In the genomic region with DNA sequence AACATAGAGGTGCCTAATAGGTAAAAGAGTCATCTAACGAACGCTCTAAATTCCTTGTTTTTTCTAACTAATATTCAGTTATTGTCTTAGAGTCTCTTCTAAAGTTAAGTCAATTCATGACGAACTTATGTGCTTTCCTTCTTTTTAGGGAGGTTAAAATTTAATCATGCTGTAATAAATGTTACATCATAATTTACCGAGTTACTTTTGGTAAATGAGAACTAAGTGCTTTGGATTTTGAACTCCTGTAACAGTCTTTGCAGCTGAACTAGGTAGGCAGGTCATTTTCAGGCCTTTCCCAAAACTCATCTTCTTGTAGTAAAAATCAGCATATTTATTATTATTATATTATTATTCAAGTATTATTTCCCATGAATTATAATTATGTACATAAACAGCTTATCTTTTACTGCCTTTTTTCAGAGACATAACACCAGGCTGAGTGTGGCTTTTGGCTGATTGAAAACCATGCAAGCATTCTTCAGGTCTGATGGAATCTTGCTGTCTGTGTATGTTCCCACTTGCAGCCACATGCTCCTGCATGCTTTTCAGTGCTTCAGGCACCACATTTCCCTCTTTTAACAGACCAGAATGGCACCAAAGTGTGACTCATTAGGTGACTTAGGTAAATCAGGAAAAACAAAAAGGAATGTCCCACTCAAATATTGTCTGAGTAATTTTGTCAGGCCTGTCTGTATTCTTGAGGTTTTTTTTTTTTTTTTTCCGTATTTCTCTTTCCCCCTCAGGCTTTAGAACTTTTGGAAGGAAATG, we compare ENCODE assay signal across 15 cellular contexts.
A peak's percentile ranks its signal among the peaks of the same experiment; 100 is the strongest.
DNase-seq lines count a peak whose midpoint lies in the region; ATAC-seq and TF ChIP-seq lines count a peak whose summit lies in the region.
"Had no signal": no experiment of that assay in that cellular context is flagged by ENCODE, and none has a peak within 500 bp of the region (broad histone marks: within the 10 kb centered on the region; RNA-seq: fewer than 3 reads in every experiment).

No MANE protein-coding gene starts in this region.

- WGBS in smooth muscle cell (ENCODE audit: low lambda C conversion rate), result 57% methylated on average over 5 of the region's 5 CpGs

- no peaks in the 10 kb centered on the region for H3K36me3 Mint-ChIP-seq in activated naive CD4-positive, alpha-beta T cell treated with anti-CD3 and anti-CD28 coated beads, Interleukin-2, amount 10 ng/mL, durations not matched to agents 7 days and 5 days
- H3K36me3 Mint-ChIP-seq in activated CD8-positive, alpha-beta T cell treated with anti-CD3 and anti-CD28 coated beads, Interleukin-2, amount 10 ng/mL, durations not matched to agents 7 days and 5 days (ENCODE audit: low read depth), result no peaks in the 10 kb centered on the region
- H3K36me3 Mint-ChIP-seq: CD4-positive, alpha-beta memory T cell had no signal

- no peak for TF ChIP-seq RAD21 in HCT116 (IDR thresholded peaks at IDR 0.05; ENCODE audit: low read depth)

- no peak for DNase-seq in HCT116 (ENCODE audit: low read depth, low spot score)
- DNase-seq in adipocyte (ENCODE audit: low read depth), result peak; percentile 41
- peak; percentile 85 for DNase-seq in iris pigment epithelial cell (ENCODE audit: low read depth)
- no peak for DNase-seq in smooth muscle cell (lab: John Stamatoyannopoulos, UW; ENCODE audit: unreplicated experiment)
- DNase-seq in left cardiac atrium, result no peak
- no peak for DNase-seq in activated naive CD4-positive, alpha-beta T cell treated with anti-CD3 and anti-CD28 coated beads, Interleukin-2, amount 10 ng/mL, durations not matched to agents 7 days and 5 days
- DNase-seq in activated CD8-positive, alpha-beta T cell treated with anti-CD3 and anti-CD28 coated beads, Interleukin-2, amount 10 ng/mL, durations not matched to agents 7 days and 5 days, result no peak
- no peak for DNase-seq in DMS 273 treated with DMSO at 0.1 percent for 48 hours (lab: John Stamatoyannopoulos, UW)
- DNase-seq: activated naive CD8-positive, alpha-beta T cell treated with anti-CD3 and anti-CD28 coated beads, Interleukin-2, amount 50 U/mL, for 24 hours; CD4-positive, alpha-beta memory T cell; effector memory CD4-positive, alpha-beta T cell; nephron progenitor cell; stimulated activated CD4-positive, alpha-beta T cell treated with anti-CD3 and anti-CD28 coated beads, Interleukin-12 subunit alpha, Interleukin-12 subunit beta, amount 100 ng/mL, for 4 hours had no signal

- peaks cover 3% of the 10 kb centered on the region for H3K27me3 Mint-ChIP-seq in activated naive CD4-positive, alpha-beta T cell treated with anti-CD3 and anti-CD28 coated beads, Interleukin-2, amount 10 ng/mL, durations not matched to agents 7 days and 5 days
- peaks cover 2% of the 10 kb centered on the region for H3K27me3 Mint-ChIP-seq in activated CD8-positive, alpha-beta T cell treated with anti-CD3 and anti-CD28 coated beads, Interleukin-2, amount 10 ng/mL, durations not matched to agents 7 days and 5 days (ENCODE audit: low read depth)
- H3K27me3 Mint-ChIP-seq: activated naive CD8-positive, alpha-beta T cell treated with anti-CD3 and anti-CD28 coated beads, Interleukin-2, amount 50 U/mL, for 24 hours had no signal

- H3K9ac ChIP-seq in HCT116 (ENCODE audit: low read length) (no peak overlapping the region), adipocyte (ENCODE audit: low read length) (no peak overlapping the region), smooth muscle cell (ENCODE audit: low read depth) (peak overlapping the region; percentile 78)

- POLR2A ChIA-PET in HCT116 (lab: Charles Lee), result no interaction called here
- POLR2A ChIA-PET in activated CD8-positive, alpha-beta T cell treated with anti-CD3 and anti-CD28 coated beads, Interleukin-2, amount 10 ng/mL, durations not matched to agents 7 days and 5 days (lab: Charles Lee), result no interaction called here

- peak; percentile 46 for ATAC-seq in HCT116
- ATAC-seq in left cardiac atrium, result no peak
- ATAC-seq in activated CD8-positive, alpha-beta T cell treated with anti-CD3 and anti-CD28 coated beads, Interleukin-2, amount 10 ng/mL, durations not matched to agents 7 days and 5 days, result no peak
- ATAC-seq: activated naive CD8-positive, alpha-beta T cell treated with anti-CD3 and anti-CD28 coated beads, Interleukin-2, amount 50 U/mL, for 24 hours had no signal

- H3K4me3 ChIP-seq in HCT116 (replicated peaks in 1 of 2; ENCODE audit: low read depth in 1 of 2, low read length in 2 of 2), result no peak overlapping the region
- no peak overlapping the region for H3K4me3 ChIP-seq in adipocyte (ENCODE audit: low read length)
- H3K4me3 ChIP-seq in smooth muscle cell, result no peak overlapping the region
- H3K4me3 ChIP-seq: HAP-1 had no signal

- no peaks in the 10 kb centered on the region for H3K79me2 ChIP-seq in HCT116 (ENCODE audit: insufficient read depth, low read length)
- H3K79me2 ChIP-seq in smooth muscle cell (ENCODE audit: low read depth), result no peaks in the 10 kb centered on the region

- H3K9me3 ChIP-seq in HCT116 (ENCODE audit: control insufficient read depth in 1 of 2, insufficient read depth in 1 of 2, low read depth in 1 of 2, low read length in 2 of 2), result no peaks in the 10 kb centered on the region
- no peaks in the 10 kb centered on the region for H3K9me3 ChIP-seq in adipocyte (ENCODE audit: control insufficient read depth, low read length)
- no peaks in the 10 kb centered on the region for H3K9me3 ChIP-seq in smooth muscle cell (replicated peaks; ENCODE audit: low read depth)

- BruUV-seq in HCT116 (replicated peaks; lab: Mats Ljungman, UMichigan), result no TSS peak

- CTCF ChIA-PET in HCT116 (lab: Charles Lee), result no interaction called here
- CTCF ChIA-PET in activated naive CD4-positive, alpha-beta T cell treated with anti-CD3 and anti-CD28 coated beads, Interleukin-2, amount 10 ng/mL, durations not matched to agents 7 days and 5 days (lab: Charles Lee), result no interaction called here
- CTCF ChIA-PET in activated CD8-positive, alpha-beta T cell treated with anti-CD3 and anti-CD28 coated beads, Interleukin-2, amount 10 ng/mL, durations not matched to agents 7 days and 5 days (lab: Charles Lee), result interaction anchor here (0.8 kb wide), 1 partner anchor 20 kb away, joined by 3 read pairs; no protein-coding TSS in a partner anchor

- intact Hi-C loops in HCT116 (cut with micrococcal nuclease) (no loop called here), left cardiac atrium (cut with DNase I) (no loop called here)

- TF ChIP-seq CTCF in HCT116 (IDR thresholded peaks at IDR 0.05 in 2 of 3, conservative IDR thresholded peaks at IDR 0.05 in 1 of 3; ENCODE audit: borderline replicate concordance in 1 of 3, insufficient read depth in 1 of 3, low read depth in 2 of 3, low read length in 2 of 3), result no peak
- TF ChIP-seq CTCF in smooth muscle cell (IDR thresholded peaks at IDR 0.05; ENCODE audit: borderline replicate concordance, insufficient read depth, poor library complexity, severe bottlenecking), result no peak

- H3K36me3 ChIP-seq in HCT116 (ENCODE audit: control insufficient read depth in 1 of 2, insufficient read depth in 2 of 2, low read length in 2 of 2) (no peaks in the 10 kb centered on the region), adipocyte (ENCODE audit: control insufficient read depth, insufficient read depth, low read length, severe bottlenecking) (no peaks in the 10 kb centered on the region), smooth muscle cell (ENCODE audit: low read depth) (no peaks in the 10 kb centered on the region)
- H3K36me3 ChIP-seq: HAP-1 had no signal

- no peaks in the 10 kb centered on the region for H3K9me2 ChIP-seq in HCT116 (ENCODE audit: insufficient read depth)

- no peaks in the 10 kb centered on the region for H4K20me1 ChIP-seq in HCT116 (ENCODE audit: insufficient read depth)
- H4K20me1 ChIP-seq in smooth muscle cell (ENCODE audit: low read depth), result no peaks in the 10 kb centered on the region

- H2AFZ ChIP-seq in HCT116 (ENCODE audit: low read depth, low read length, poor library complexity, severe bottlenecking) (peak overlapping the region; percentile 59), smooth muscle cell (ENCODE audit: low read depth) (no peak overlapping the region)

- H3K4me1 ChIP-seq in HCT116 (ENCODE audit: control insufficient read depth in 1 of 2, insufficient read depth in 2 of 2, low read length in 2 of 2) (peaks cover 0 to 13% of the 10 kb centered on the region in 2 experiments; a peak in 2 of 4 replicates), adipocyte (ENCODE audit: control insufficient read depth, insufficient read depth, low read length) (peaks cover 11% of the 10 kb centered on the region), smooth muscle cell (ENCODE audit: low read depth) (peaks cover 5% of the 10 kb centered on the region)

- no peak overlapping the region for H3K27ac ChIP-seq in HCT116 (ENCODE audit: low read depth, low read length)
- H3K27ac ChIP-seq in smooth muscle cell (ENCODE audit: low read depth), result peak overlapping the region; percentile 85

- no peak for TF ChIP-seq POLR2A in HCT116 (IDR thresholded peaks at IDR 0.05; ENCODE audit: borderline replicate concordance, extremely low read depth, insufficient read depth, insufficient read length)

- no peaks in the 10 kb centered on the region for H3K27me3 ChIP-seq in HCT116 (ENCODE audit: insufficient read depth, low read length)
- no peaks in the 10 kb centered on the region for H3K27me3 ChIP-seq in adipocyte (replicated peaks; ENCODE audit: control insufficient read depth, insufficient read depth, low read length)
- no peaks in the 10 kb centered on the region for H3K27me3 ChIP-seq in smooth muscle cell (ENCODE audit: low read depth)

- peaks cover 6% of the 10 kb centered on the region for H3K4me1 Mint-ChIP-seq in activated naive CD4-positive, alpha-beta T cell treated with anti-CD3 and anti-CD28 coated beads, Interleukin-2, amount 10 ng/mL, durations not matched to agents 7 days and 5 days
- H3K4me1 Mint-ChIP-seq in activated CD8-positive, alpha-beta T cell treated with anti-CD3 and anti-CD28 coated beads, Interleukin-2, amount 10 ng/mL, durations not matched to agents 7 days and 5 days (ENCODE audit: low read depth), result peaks cover 5% of the 10 kb centered on the region
- H3K4me1 Mint-ChIP-seq: activated naive CD8-positive, alpha-beta T cell treated with anti-CD3 and anti-CD28 coated beads, Interleukin-2, amount 50 U/mL, for 24 hours; nephron progenitor cell had no signal

- no peaks in the 10 kb centered on the region for H3K9me3 Mint-ChIP-seq in activated naive CD4-positive, alpha-beta T cell treated with anti-CD3 and anti-CD28 coated beads, Interleukin-2, amount 10 ng/mL, durations not matched to agents 7 days and 5 days
- no peaks in the 10 kb centered on the region for H3K9me3 Mint-ChIP-seq in activated CD8-positive, alpha-beta T cell treated with anti-CD3 and anti-CD28 coated beads, Interleukin-2, amount 10 ng/mL, durations not matched to agents 7 days and 5 days (ENCODE audit: insufficient read depth)
- H3K9me3 Mint-ChIP-seq: activated naive CD8-positive, alpha-beta T cell treated with anti-CD3 and anti-CD28 coated beads, Interleukin-2, amount 50 U/mL, for 24 hours; T-helper 2 cell treated with Interferon-gamma antibody and Interleukin-4, amounts not matched to agents 5 μg/mL and 100 μg/mL, for 36 hours had no signal

- H3K4me2 ChIP-seq in HCT116 (ENCODE audit: low read length), result peak overlapping the region; percentile 26
- H3K4me2 ChIP-seq in smooth muscle cell, result peak overlapping the region; percentile 33

- H3K4me3 Mint-ChIP-seq in activated naive CD4-positive, alpha-beta T cell treated with anti-CD3 and anti-CD28 coated beads, Interleukin-2, amount 10 ng/mL, durations not matched to agents 7 days and 5 days, result no peak overlapping the region
- H3K4me3 Mint-ChIP-seq in activated CD8-positive, alpha-beta T cell treated with anti-CD3 and anti-CD28 coated beads, Interleukin-2, amount 10 ng/mL, durations not matched to agents 7 days and 5 days, result no peak overlapping the region
- H3K4me3 Mint-ChIP-seq: activated naive CD8-positive, alpha-beta T cell treated with anti-CD3 and anti-CD28 coated beads, Interleukin-2, amount 50 U/mL, for 24 hours; CD4-positive, alpha-beta memory T cell; nephron progenitor cell; T-helper 2 cell treated with Interferon-gamma antibody and Interleukin-4, amounts not matched to agents 5 μg/mL and 100 μg/mL, for 36 hours had no signal

- peaks cover 9% of the 10 kb centered on the region for H3F3A ChIP-seq in smooth muscle cell (ENCODE audit: low read depth)

- no peak overlapping the region for H3K27ac Mint-ChIP-seq in activated naive CD4-positive, alpha-beta T cell treated with anti-CD3 and anti-CD28 coated beads, Interleukin-2, amount 10 ng/mL, durations not matched to agents 7 days and 5 days
- no peak overlapping the region for H3K27ac Mint-ChIP-seq in activated CD8-positive, alpha-beta T cell treated with anti-CD3 and anti-CD28 coated beads, Interleukin-2, amount 10 ng/mL, durations not matched to agents 7 days and 5 days
- H3K27ac Mint-ChIP-seq: activated naive CD8-positive, alpha-beta T cell treated with anti-CD3 and anti-CD28 coated beads, Interleukin-2, amount 50 U/mL, for 24 hours; nephron progenitor cell; T-helper 2 cell treated with Interferon-gamma antibody and Interleukin-4, amounts not matched to agents 5 μg/mL and 100 μg/mL, for 36 hours had no signal

- RAD21 ChIA-PET in HCT116 (lab: Charles Lee; ENCODE audit: low non-redundant PET in 1 of 2, low total read pairs in 2 of 2, uncharacterized antibody in 2 of 2, unreplicated experiment in 2 of 2), result no interaction called here

Comparison
In these comparisons a context has a peak if more than half of its experiments do, and no peak if none do; other contexts are left out.
1. DNase-seq: peak in adipocyte (single experiment) and iris pigment epithelial cell (single experiment); none in HCT116 (single experiment), smooth muscle cell (single experiment), left cardiac atrium (single experiment), activated naive CD4-positive, alpha-beta T cell treated with anti-CD3 and anti-CD28 coated beads, Interleukin-2, amount 10 ng/mL, durations not matched to agents 7 days and 5 days (single experiment), activated CD8-positive, alpha-beta T cell treated with anti-CD3 and anti-CD28 coated beads, Interleukin-2, amount 10 ng/mL, durations not matched to agents 7 days and 5 days (single experiment) and DMS 273 treated with DMSO at 0.1 percent for 48 hours (single experiment).